In the genomic region with DNA sequence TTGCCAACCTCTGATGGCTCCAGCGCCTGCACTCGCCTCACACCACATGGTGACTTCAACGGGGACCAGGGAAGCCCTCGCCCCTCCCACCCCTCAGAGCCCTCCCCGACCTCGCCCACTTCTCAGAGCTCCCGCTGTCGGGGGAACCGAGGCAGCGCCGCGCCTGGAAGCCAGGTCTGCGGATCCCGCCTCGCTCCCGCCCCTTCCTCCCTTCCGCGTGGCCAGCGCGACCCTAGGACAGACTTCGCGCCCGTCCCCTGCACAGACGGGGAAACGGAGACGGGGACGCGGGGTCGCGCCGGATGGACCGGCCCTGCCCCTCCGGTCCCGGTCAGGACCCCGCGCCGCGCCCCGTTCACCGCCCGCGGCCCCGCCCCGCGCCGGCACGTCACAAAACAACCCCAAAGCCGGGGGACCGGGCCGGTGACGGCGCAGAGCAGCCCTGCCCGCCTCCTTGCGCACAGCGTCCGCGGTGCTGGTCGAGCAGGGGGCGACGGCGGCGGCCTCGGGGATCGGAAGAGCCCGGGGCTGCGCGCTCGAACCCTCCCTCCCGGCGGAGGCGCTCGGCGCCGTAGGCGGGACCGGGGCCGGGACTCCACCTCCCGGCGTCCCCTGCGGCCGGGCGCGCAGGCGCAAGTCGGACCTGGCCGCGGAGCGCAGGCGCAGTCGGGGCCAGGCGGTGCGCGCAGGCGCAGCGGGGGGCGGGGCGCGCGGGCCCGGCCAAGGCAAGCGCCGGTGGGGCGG, we compare ENCODE assay signal across 1 cellular context.
TF ChIP-seq lines count a peak whose summit lies in the region.

No MANE protein-coding gene starts in this region.

TF ChIP-seq in HepG2, 621 proteins besides CTCF, POLR2A, EP300 and RAD21 (continued from another document and continues in another):
- TF ChIP-seq CSRNP1 (CRISPR knock-in tag; IDR thresholded peaks at IDR 0.05) (peak; percentile 49; the same call in 1 of the 2 replicates), EHMT2 (IDR thresholded peaks at IDR 0.05; ENCODE audit: borderline replicate concordance, low read depth, low read length) (no peak), MTF1 (CRISPR knock-in tag; IDR thresholded peaks at IDR 0.05) (no peak), ZBTB21 (CRISPR knock-in tag; IDR thresholded peaks at IDR 0.05) (no peak), NFATC3 (CRISPR knock-in tag; IDR thresholded peaks at IDR 0.05) (no peak), ZNF34 (CRISPR knock-in tag; IDR thresholded peaks at IDR 0.05; ENCODE audit: borderline replicate concordance) (no peak), ZNF781 (CRISPR knock-in tag; IDR thresholded peaks at IDR 0.05; ENCODE audit: borderline replicate concordance, not compliant biosample characterization) (no peak), BCLAF1 (IDR thresholded peaks at IDR 0.05) (no peak), SOX5 (CRISPR knock-in tag; IDR thresholded peaks at IDR 0.05; ENCODE audit: borderline replicate concordance) (peak; percentile 15; the same call in 1 of the 2 replicates), ZNF564 (CRISPR knock-in tag; IDR thresholded peaks at IDR 0.05) (peak; percentile 78), AGO1 (IDR thresholded peaks at IDR 0.05; ENCODE audit: low read depth, low read length, poor library complexity, severe bottlenecking) (no peak), HNF4G (IDR thresholded peaks at IDR 0.05; ENCODE audit: borderline replicate concordance, low read depth, low read length) (0 out of 2 replicates have a peak, but pooled peaks have one; percentile 2), HNF4G (CRISPR knock-in tag; IDR thresholded peaks at IDR 0.05; ENCODE audit: borderline replicate concordance, low read depth) (no peak), ZNF326 (CRISPR knock-in tag; IDR thresholded peaks at IDR 0.05; ENCODE audit: borderline replicate concordance) (no peak), SNRNP70 (IDR thresholded peaks at IDR 0.05; ENCODE audit: low read depth, low read length) (no peak), RFX3 (CRISPR knock-in tag; IDR thresholded peaks at IDR 0.05) (no peak), SOX13 (IDR thresholded peaks at IDR 0.05) (no peak), SOX13 (CRISPR knock-in tag; conservative IDR thresholded peaks at IDR 0.05 in 1 of 2, IDR thresholded peaks at IDR 0.05 in 1 of 2) (no peak), SIX1 (CRISPR knock-in tag; IDR thresholded peaks at IDR 0.05; ENCODE audit: borderline replicate concordance) (no peak), ZMYM3 (CRISPR knock-in tag; IDR thresholded peaks at IDR 0.05) (no peak), ARNT (IDR thresholded peaks at IDR 0.05) (no peak), TARDBP (CRISPR knock-in tag; IDR thresholded peaks at IDR 0.05) (peak; percentile 49; the same call in 1 of the 2 replicates), ZNF451 (CRISPR knock-in tag; IDR thresholded peaks at IDR 0.05) (no peak; the same call in 1 of the 2 replicates), PCBP2 (optimal IDR thresholded peaks at IDR 0.05; ENCODE audit: low read depth, low read length, poor library complexity, severe bottlenecking) (no peak), ZNF460 (CRISPR knock-in tag; IDR thresholded peaks at IDR 0.05; ENCODE audit: borderline replicate concordance) (no peak), KLF15 (CRISPR knock-in tag; IDR thresholded peaks at IDR 0.05; ENCODE audit: borderline replicate concordance) (no peak), MTA1 (CRISPR knock-in tag; IDR thresholded peaks at IDR 0.05; ENCODE audit: borderline replicate concordance) (peak; percentile 61; the same call in 1 of the 2 replicates), FOXK1 (CRISPR knock-in tag; IDR thresholded peaks at IDR 0.05; ENCODE audit: borderline replicate concordance, low read depth) (peak; percentile 41; the same call in 1 of the 2 replicates), REST (IDR thresholded peaks at IDR 0.05; ENCODE audit: borderline replicate concordance in 1 of 2, low read depth in 1 of 2, low read length in 2 of 2) (no peak), ZNF569 (CRISPR knock-in tag; IDR thresholded peaks at IDR 0.05; ENCODE audit: borderline replicate concordance) (no peak), THAP9 (CRISPR knock-in tag; IDR thresholded peaks at IDR 0.05; ENCODE audit: borderline replicate concordance) (no peak), PTBP1 (IDR thresholded peaks at IDR 0.05; ENCODE audit: low read depth, low read length, poor library complexity, severe bottlenecking) (no peak), MED13 (CRISPR knock-in tag; IDR thresholded peaks at IDR 0.05) (no peak; the same call in 1 of the 2 replicates), ZBTB43 (CRISPR knock-in tag; conservative IDR thresholded peaks at IDR 0.05) (no peak), CENPX (CRISPR knock-in tag; IDR thresholded peaks at IDR 0.05) (no peak), NCOA2 (CRISPR knock-in tag; IDR thresholded peaks at IDR 0.05) (no peak), RCOR2 (CRISPR knock-in tag; IDR thresholded peaks at IDR 0.05) (no peak), ZNF282 (IDR thresholded peaks at IDR 0.05; ENCODE audit: partially characterized antibody) (no peak)
- TF ChIP-seq, protein P1, sequence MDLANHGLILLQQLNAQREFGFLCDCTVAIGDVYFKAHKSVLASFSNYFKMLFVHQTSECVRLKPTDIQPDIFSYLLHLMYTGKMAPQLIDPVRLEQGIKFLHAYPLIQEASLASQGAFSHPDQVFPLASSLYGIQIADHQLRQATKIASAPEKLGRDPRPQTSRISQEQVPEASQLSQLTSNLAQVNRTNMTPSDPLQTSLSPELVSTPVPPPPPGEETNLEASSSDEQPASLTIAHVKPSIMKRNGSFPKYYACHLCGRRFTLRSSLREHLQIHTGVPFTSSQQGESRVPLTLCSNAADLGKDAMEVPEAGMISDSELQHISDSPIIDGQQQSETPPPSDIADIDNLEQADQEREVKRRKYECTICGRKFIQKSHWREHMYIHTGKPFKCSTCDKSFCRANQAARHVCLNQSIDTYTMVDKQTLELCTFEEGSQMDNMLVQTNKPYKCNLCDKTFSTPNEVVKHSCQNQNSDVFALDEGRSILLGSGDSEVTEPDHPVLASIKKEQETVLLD (CRISPR knock-in tag; IDR thresholded peaks at IDR 0.05; ENCODE audit: low read depth) = peak; percentile 96
- TF ChIP-seq, protein P2, sequence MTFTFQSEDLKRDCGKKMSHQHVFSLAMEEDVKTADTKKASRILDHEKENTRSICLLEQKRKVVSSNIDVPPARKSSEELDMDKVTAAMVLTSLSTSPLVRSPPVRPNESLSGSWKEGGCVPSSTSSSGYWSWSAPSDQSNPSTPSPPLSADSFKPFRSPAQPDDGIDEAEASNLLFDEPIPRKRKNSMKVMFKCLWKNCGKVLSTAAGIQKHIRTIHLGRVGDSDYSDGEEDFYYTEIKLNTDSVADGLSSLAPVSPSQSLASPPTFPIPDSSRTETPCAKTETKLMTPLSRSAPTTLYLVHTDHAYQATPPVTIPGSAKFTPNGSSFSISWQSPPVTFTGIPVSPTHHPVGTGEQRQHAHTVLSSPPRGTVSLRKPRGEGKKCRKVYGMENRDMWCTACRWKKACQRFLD (CRISPR knock-in tag; IDR thresholded peaks at IDR 0.05; ENCODE audit: borderline replicate concordance) = no peak
- TF ChIP-seq, protein P3, sequence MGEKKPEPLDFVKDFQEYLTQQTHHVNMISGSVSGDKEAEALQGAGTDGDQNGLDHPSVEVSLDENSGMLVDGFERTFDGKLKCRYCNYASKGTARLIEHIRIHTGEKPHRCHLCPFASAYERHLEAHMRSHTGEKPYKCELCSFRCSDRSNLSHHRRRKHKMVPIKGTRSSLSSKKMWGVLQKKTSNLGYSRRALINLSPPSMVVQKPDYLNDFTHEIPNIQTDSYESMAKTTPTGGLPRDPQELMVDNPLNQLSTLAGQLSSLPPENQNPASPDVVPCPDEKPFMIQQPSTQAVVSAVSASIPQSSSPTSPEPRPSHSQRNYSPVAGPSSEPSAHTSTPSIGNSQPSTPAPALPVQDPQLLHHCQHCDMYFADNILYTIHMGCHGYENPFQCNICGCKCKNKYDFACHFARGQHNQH (CRISPR knock-in tag; IDR thresholded peaks at IDR 0.05) = no peak
